9 cellular contexts compared by ENCODE assay signal in genomic region chr5:156871212-156871611, GRCh38. TPM values are rescaled to one million over a fixed set of nuclear protein-coding genes. Genes with fewer than 3 reads are reported as not detected.
"Had no signal": no experiment of that assay in that cellular context is flagged by ENCODE, and none has a peak within 500 bp of the region (broad histone marks: within the 10 kb centered on the region; RNA-seq: fewer than 3 reads in every experiment).

No MANE protein-coding gene starts in this region.

- H2AFZ ChIP-seq: GM23338 had no signal

- H3K4me1 Mint-ChIP-seq: GM23338, H9 had no signal

- H3K4me3 ChIP-seq: GM23338 had no signal

- DNase-seq: H9, HCEC 1CT, IMR-90, KBM-7 had no signal

- ATAC-seq: GM23338 had no signal

- H3K27ac Mint-ChIP-seq: GM23338, H9 had no signal

- H3K4me2 ChIP-seq: GM23338 had no signal

- H3K4me3 Mint-ChIP-seq: GM23338, H9 had no signal

- FAIRE-seq: H1, H54, HTR-8/SVneo had no signal

RNA-seq across cellular contexts. Expression of gene PPP1R2B, which starts 21.1 kb away (rescaled TPM):
- total RNA-seq: H1, H9, HT-29, IMR-90 had no signal
- polyA plus RNA-seq: H1, IMR-90 had no signal
